In the genomic region with DNA sequence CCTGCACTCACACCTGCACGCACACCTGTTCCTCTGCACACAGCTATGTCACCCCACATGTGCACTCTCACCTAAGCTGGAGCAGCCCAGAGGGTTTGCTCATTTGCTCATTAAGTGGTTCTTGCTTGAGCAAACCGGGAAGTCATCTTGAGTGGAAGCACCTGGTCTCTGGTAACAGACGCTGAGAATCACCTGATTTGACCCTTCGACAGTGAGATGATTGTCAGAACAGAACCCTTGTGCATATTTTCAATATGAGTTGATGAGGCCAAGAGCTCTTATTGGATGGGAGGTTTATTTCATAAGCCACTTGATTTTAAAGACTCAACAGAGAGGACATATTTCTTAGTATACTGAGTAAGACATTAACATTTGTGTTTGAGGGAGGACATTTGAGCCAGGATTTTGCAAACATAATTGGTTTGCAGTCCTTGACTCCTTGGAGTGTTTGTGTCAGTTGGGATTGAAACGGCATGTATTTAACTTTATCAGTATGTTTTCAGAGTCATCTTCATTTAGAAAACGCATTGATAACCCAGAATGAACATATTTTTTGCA, we compare ENCODE assay signal across 10 cellular contexts. TPM values are rescaled to one million over a fixed set of nuclear protein-coding genes. Genes with fewer than 3 reads are reported as not detected.
A peak's percentile ranks its signal among the peaks of the same experiment; 100 is the strongest.
DNase-seq lines count a peak whose midpoint lies in the region; ATAC-seq and TF ChIP-seq lines count a peak whose summit lies in the region.
"Had no signal": no experiment of that assay in that cellular context is flagged by ENCODE, and none has a peak within 500 bp of the region (broad histone marks: within the 10 kb centered on the region; RNA-seq: fewer than 3 reads in every experiment).

No MANE protein-coding gene starts in this region.

- no peak overlapping the region for H3K4me3 Mint-ChIP-seq in HFFc6

- peaks cover 16% of the 10 kb centered on the region for H3K4me1 Mint-ChIP-seq in HFFc6 (ENCODE audit: low read depth)

- peak; percentile 7 for DNase-seq in AG20443 (ENCODE audit: low spot score)
- DNase-seq in HFFc6 = no peak
- DNase-seq in NCI-H526 treated with DMSO at 0.1 percent for 48 hours (lab: John Stamatoyannopoulos, UW) = peak; percentile 14
- no peak for DNase-seq in left colon
- no peak for DNase-seq in inferior parietal cortex (ENCODE audit: extremely low spot score)
- DNase-seq in activated CD4-positive, CD25-positive, alpha-beta regulatory T cell treated with anti-CD3 and anti-CD28 coated beads, Interleukin-2, amount 50 U/mL, for 72 hours = no peak
- DNase-seq: activated T-cell treated with anti-CD3 and anti-CD28 coated beads, Interleukin-2, amount 50 U/mL, for 1 hour; foreskin melanocyte had no signal

- intact Hi-C loops in left colon (cut with DNase I, micrococcal nuclease) = no loop called here

- no peaks in the 10 kb centered on the region for H3K9me3 Mint-ChIP-seq in HFFc6

- ATAC-seq in left colon (peak; percentile 34), HG03097 (IDR thresholded peaks at IDR 0.05; ENCODE audit: low FRiP score, unreplicated experiment) (no peak), GM19023 (IDR thresholded peaks at IDR 0.05; ENCODE audit: unreplicated experiment) (no peak)

- H3K27me3 Mint-ChIP-seq in HFFc6 (ENCODE audit: insufficient read depth) = peaks cover 14% of the 10 kb centered on the region

- H3K27ac Mint-ChIP-seq in HFFc6 = peak overlapping the region; percentile 41; the same call in 1 of the 2 replicates

- no peaks in the 10 kb centered on the region for H3K36me3 Mint-ChIP-seq in HFFc6 (ENCODE audit: low read depth)

- TF ChIP-seq CTCF in HFFc6 (IDR thresholded peaks at IDR 0.05) = no peak

RNA-seq across cellular contexts. Expression of a gene that starts 22.1 kb away (rescaled TPM):
- total RNA-seq in HFFc6 (2021; fragmentation: NEBNext Ultra II Directional; extraction: Animal tissue kit (Norgen Biotek cat#: 25700)) = 10 to 100 TPM; 37.5 to 53.5 (median 44.1) TPM
- 10 to 100 TPM; 13.8 to 16.7 TPM for total RNA-seq in left colon

Comparison
In these comparisons a context has a peak if more than half of its experiments do, and no peak if none do; other contexts are left out.
1. DNase-seq: peak in AG20443 (single experiment) and NCI-H526 treated with DMSO at 0.1 percent for 48 hours (single experiment); none in HFFc6 (single experiment), left colon (0 of 2), inferior parietal cortex (single experiment) and activated CD4-positive, CD25-positive, alpha-beta regulatory T cell treated with anti-CD3 and anti-CD28 coated beads, Interleukin-2, amount 50 U/mL, for 72 hours (single experiment).